Comparison of ENCODE assay signal across 9 cellular contexts in genomic region chr18:5488044-5488443, GRCh38. TPM values are rescaled to one million over a fixed set of nuclear protein-coding genes. Genes with fewer than 3 reads are reported as not detected.
DNase-seq lines count a peak whose midpoint lies in the region; ATAC-seq, FAIRE-seq and TF ChIP-seq lines count a peak whose summit lies in the region.
"Not testable (repeated sequence)": the region's sequence is repeated elsewhere in the genome, so short reads cannot be mapped to it uniquely, and the experiment has no call there.
"Had no signal": no experiment of that assay in that cellular context is flagged by ENCODE, and none has a peak within 500 bp of the region (broad histone marks: within the 10 kb centered on the region; RNA-seq: fewer than 3 reads in every experiment).

No MANE protein-coding gene starts in this region.

- not testable (repeated sequence) for H3K79me2 ChIP-seq in K562 (ENCODE audit: control insufficient read depth, insufficient read depth, low read length)

- H3K27ac Mint-ChIP-seq in glutamatergic neuron (ENCODE audit: unreplicated experiment) (peak overlapping the region; percentile 60), nephron progenitor cell (peak overlapping the region; percentile 84)

- H3K36me3 ChIP-seq in HEK293 (ENCODE audit: control insufficient read depth in 2 of 2, insufficient read depth in 1 of 2, low read length in 2 of 2), result peaks cover 14 to 18% of the 10 kb centered on the region in 2 experiments
- not testable (repeated sequence) for H3K36me3 ChIP-seq in K562 (ENCODE audit: control insufficient read depth, insufficient read depth, low read length); transverse colon

- WGBS in K562 (ENCODE audit: insufficient coverage, low coverage, missing lambda C conversion rate), result 4% methylated on average over 4 of the region's 4 CpGs
- WGBS in transverse colon (ENCODE audit: low coverage in 1 of 2), 2 donors, result 90 to 100% methylated on average over 2 to 4 of the region's 4 CpGs

- in situ Hi-C loops in K562 (cut with MboI); transverse colon (cut with MboI; ENCODE audit: low pct_ligation_motif_present in 1 of 4, low pct_unique_long_range_greater_than_20kb in 1 of 4, low sequenced_read_pairs in 3 of 4): not testable (repeated sequence)

- not testable (repeated sequence) for BruUV-seq in K562 (replicated peaks; lab: Mats Ljungman, UMichigan)

- H3K9me3 Mint-ChIP-seq in glutamatergic neuron (ENCODE audit: unreplicated experiment), result not testable (repeated sequence)
- peaks cover 35% of the 10 kb centered on the region for H3K9me3 Mint-ChIP-seq in nephron progenitor cell

- H3K4me3 Mint-ChIP-seq in glutamatergic neuron (ENCODE audit: unreplicated experiment), result peak overlapping the region; percentile 9
- not testable (repeated sequence) for H3K4me3 Mint-ChIP-seq in nephron progenitor cell

- intact Hi-C loops in K562 (cut with micrococcal nuclease); transverse colon (cut with DNase I; ENCODE audit: low total_unique reads): not testable (repeated sequence)

- TF ChIP-seq POLR2A in K562 (conservative IDR thresholded peaks at IDR 0.05); transverse colon (IDR thresholded peaks at IDR 0.05): not testable (repeated sequence)

- TF ChIP-seq RAD21 in K562 (CRISPR knock-in tag; conservative IDR thresholded peaks at IDR 0.05 in 1 of 2, IDR thresholded peaks at IDR 0.05 in 1 of 2), result not testable (repeated sequence)

- not testable (repeated sequence) for DNase-seq in K562 (ENCODE audit: extremely low read depth in 1 of 4, low spot score in 3 of 4); glutamatergic neuron; nephron progenitor cell; transverse colon

- H3K36me3 Mint-ChIP-seq in glutamatergic neuron (ENCODE audit: unreplicated experiment) (peaks cover 14% of the 10 kb centered on the region), nephron progenitor cell (ENCODE audit: low read depth) (peaks cover 48% of the 10 kb centered on the region)

- POLR2A ChIA-PET in HEK293 (lab: Yijun Ruan, JAX); K562 (lab: Yijun Ruan, JAX): not testable (repeated sequence)

- H3K9me3 ChIP-seq in HEK293 (ENCODE audit: control insufficient read depth, insufficient read depth, low read depth, low read length); K562 (replicated peaks; ENCODE audit: control insufficient read depth, insufficient read depth, low read depth, low read length); transverse colon: not testable (repeated sequence)

- not testable (repeated sequence) for H3K4me2 ChIP-seq in K562 (ENCODE audit: insufficient read depth, low read length)

- H2AFZ ChIP-seq in K562 (ENCODE audit: low read depth, low read length), result not testable (repeated sequence)

- H3K4me1 Mint-ChIP-seq in glutamatergic neuron (ENCODE audit: low read depth, unreplicated experiment), result peaks cover 33% of the 10 kb centered on the region
- H3K4me1 Mint-ChIP-seq in nephron progenitor cell, result not testable (repeated sequence)

- not testable (repeated sequence) for H4K20me1 ChIP-seq in K562 (replicated peaks; ENCODE audit: control insufficient read depth, insufficient read depth, low read length)

- ATAC-seq in K562, result not testable (repeated sequence)

- CTCF ChIA-PET in HEK293 (lab: Yijun Ruan, JAX); K562 (lab: Yijun Ruan, JAX; ENCODE audit: low intra/inter-chr PET ratio): not testable (repeated sequence)

- H3K9me1 ChIP-seq in K562 (ENCODE audit: control insufficient read depth, insufficient read depth, low read length), result not testable (repeated sequence)

- TF ChIP-seq CTCF in HEK293 (tag by site-specific recombination; IDR thresholded peaks at IDR 0.05); K562 (IDR thresholded peaks at IDR 0.05 in 2 of 3, conservative IDR thresholded peaks at IDR 0.05 in 1 of 3; ENCODE audit: insufficient read depth in 2 of 3, low read depth in 1 of 3, low read length in 3 of 3); glutamatergic neuron (IDR thresholded peaks at IDR 0.05; ENCODE audit: partially characterized antibody, unreplicated experiment); nephron progenitor cell (IDR thresholded peaks at IDR 0.05); transverse colon (IDR thresholded peaks at IDR 0.05): not testable (repeated sequence)

- H3K4me1 ChIP-seq in HEK293 (ENCODE audit: control insufficient read depth, insufficient read depth, low read length); K562 (replicated peaks in 1 of 2; ENCODE audit: control insufficient read depth in 2 of 2, insufficient read depth in 2 of 2, low read length in 2 of 2); transverse colon: not testable (repeated sequence)

- not testable (repeated sequence) for TF ChIP-seq EP300 in K562 (IDR thresholded peaks at IDR 0.05; ENCODE audit: low read length); transverse colon (IDR thresholded peaks at IDR 0.05; ENCODE audit: low read depth)

- H3K27me3 Mint-ChIP-seq in glutamatergic neuron (ENCODE audit: unreplicated experiment); nephron progenitor cell (ENCODE audit: low read depth, poor library complexity): not testable (repeated sequence)

- H3K27ac ChIP-seq in HEK293 (ENCODE audit: extremely low read depth, low read depth, low read length); K562 (ENCODE audit: extremely low read depth, low read depth, low read length): not testable (repeated sequence)
- H3K27ac ChIP-seq in transverse colon, result peak overlapping the region in 3 of 4 donors; percentile 43 to 59 (median 51)

- H3K27me3 ChIP-seq in K562 (ENCODE audit: control insufficient read depth in 2 of 2, insufficient read depth in 2 of 2, low read length in 2 of 2); transverse colon: not testable (repeated sequence)

- not testable (repeated sequence) for FAIRE-seq in K562 (lab: Jason Lieb, UNC)

- H3K4me3 ChIP-seq in HEK293 (ENCODE audit: low read depth, low read length); K562; transverse colon: not testable (repeated sequence)

- not testable (repeated sequence) for H3K9ac ChIP-seq in K562 (ENCODE audit: insufficient read depth in 1 of 2, low read depth in 2 of 2, low read length in 2 of 2)

TF ChIP-seq in HEK293, 187 proteins besides CTCF, POLR2A, EP300 and RAD21 (continues in another document):
- TF ChIP-seq ZNF146 (tag by site-specific recombination; IDR thresholded peaks at IDR 0.05) (peak; percentile 90), ZNF580 (tag by site-specific recombination; IDR thresholded peaks at IDR 0.05) (peak; percentile 59; the same call in 1 of the 2 replicates)

TF ChIP-seq in K562, 482 proteins besides CTCF, POLR2A, EP300 and RAD21:
- peak; percentile 19 for TF ChIP-seq ZNF146 (CRISPR knock-in tag; IDR thresholded peaks at IDR 0.05; ENCODE audit: unreplicated experiment)
TF ChIP-seq in K562: peak in this region for 1; not testable (repeated sequence) for 481.

RNA-seq across cellular contexts. Expression of gene EPB41L3, which starts 55.8 kb away (rescaled TPM):
- total RNA-seq in K562 (2011; cell fraction: chromatin; rRNA removed; ENCODE audit: low replicate concordance), result not detected in 2 replicates
- not detected in 2 replicates for total RNA-seq in K562 (2011; cell fraction: nucleolus; rRNA removed)
- total RNA-seq in K562 (2011; cell fraction: nucleoplasm; rRNA removed), result not detected in 2 replicates
- total RNA-seq in K562 (2014; rRNA removed) (not detected in 2 replicates), K562 (2014; rRNA removed; fragmentation: Illumina TruSeq; extraction: Trizol) (not detected in 2 replicates), K562 (2015; rRNA removed; fragmentation: Illumina TruSeq; extraction: Trizol) (not detected in 2 replicates), K562 (2021) (0.44 TPM in 1 of 2 replicates, not detected in the other), glutamatergic neuron (ENCODE audit: unreplicated experiment) (368 TPM), transverse colon (100 to 1,000 TPM in 3 of 4 donors, 10 to 100 TPM in 1; 97.3 to 403 (median 134) TPM)
- polyA plus RNA-seq in K562 (2011; rRNA removed) (0.49 TPM in 1 of 2 replicates, not detected in the other), K562 (2014; fragmentation: Illumina TruSeq; extraction: Trizol) (not detected in 2 replicates), K562 (2014; fragmentation: Nextera tagmentation; extraction: Ambion mirVana) (not detected), K562 (2014; rRNA removed) (not detected in 2 replicates)
- polyA plus RNA-seq in K562 (2011; cell fraction: cytosol; rRNA removed), result 0.25 TPM in 1 of 2 replicates, not detected in the other
- 0.60 TPM in 1 of 2 replicates, not detected in the other for polyA plus RNA-seq in K562 (2011; cell fraction: nucleus; rRNA removed)
- polyA plus RNA-seq in K562 (2012), result not detected in 2 replicates
- 2.9 TPM in 1 of 2 replicates, not detected in the other for polyA minus RNA-seq in K562 (2011; rRNA and poly(A)+ RNA removed)
- not detected in 2 replicates for polyA minus RNA-seq in K562 (2011; cell fraction: cytosol; rRNA and poly(A)+ RNA removed)
- 0.54 TPM in 1 of 2 replicates, not detected in the other for polyA minus RNA-seq in K562 (2011; cell fraction: nucleus; rRNA and poly(A)+ RNA removed)
- total RNA-seq: A172, Calu3 had no signal
- polyA plus RNA-seq: CD4-positive, CD25-positive, alpha-beta regulatory T cell; CD8-positive, alpha-beta memory T cell had no signal

Comparison
In these comparisons a context has a peak if more than half of its experiments do, and no peak if none do; other contexts are left out.
1. RNA of gene EPB41L3, which starts 55.8 kb away (total RNA-seq): 368 TPM in glutamatergic neuron (single experiment) and 97.3 to 403 TPM in transverse colon; 0.44 TPM in K562; every median in the first group is over 10 times any median in the second.